In the genomic region with DNA sequence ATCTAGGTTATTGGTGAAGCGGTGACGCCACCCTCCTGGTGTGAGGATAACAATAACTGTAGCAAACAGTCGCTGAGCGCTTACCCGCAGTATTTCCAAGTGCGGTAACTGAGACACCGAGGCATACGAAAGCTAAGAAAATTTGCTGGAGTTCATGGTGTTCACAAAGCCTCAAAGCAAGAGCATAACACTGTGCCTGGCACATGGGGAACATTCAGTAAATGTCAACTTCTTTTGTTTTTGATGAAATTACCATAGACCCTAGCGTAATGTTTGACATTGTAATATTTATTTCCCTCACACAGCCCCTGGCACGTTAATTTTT, we compare ENCODE assay signal across 8 cellular contexts. TPM values are rescaled to one million over a fixed set of nuclear protein-coding genes. Genes with fewer than 3 reads are reported as not detected.
DNase-seq lines count a peak whose midpoint lies in the region; ATAC-seq and TF ChIP-seq lines count a peak whose summit lies in the region.

No MANE protein-coding gene starts in this region.

- intact Hi-C loops in left ventricle myocardium inferior (cut with micrococcal nuclease): no loop called here
- intact Hi-C loops in Right ventricle myocardium inferior (cut with DNase I): no loop called here
- intact Hi-C loops in mammary epithelial cell (cut with micrococcal nuclease): no loop called here
- intact Hi-C loops in uterus (cut with DNase I; ENCODE audit: low total_unique reads): no loop called here

- H3K27me3 ChIP-seq in left ventricle myocardium inferior (ENCODE audit: low read depth) (no peaks in the 10 kb centered on the region), mammary epithelial cell (ENCODE audit: insufficient read depth, low read length) (no peaks in the 10 kb centered on the region), uterus (no peaks in the 10 kb centered on the region)

- H4K20me1 ChIP-seq in mammary epithelial cell (ENCODE audit: insufficient read depth, low read length): no peaks in the 10 kb centered on the region

- H3K27ac ChIP-seq in left ventricle myocardium inferior (replicated peaks) (peak overlapping the region; percentile 94), mammary epithelial cell (ENCODE audit: insufficient read depth, low read depth, low read length) (peak overlapping the region; percentile 97), mesodermal cell (ENCODE audit: low read depth, low read length, severe bottlenecking) (peak overlapping the region; percentile 94), uterus (peak overlapping the region; percentile 96 to 98)

- 12% methylated on average over 9 of the region's 10 CpGs for WGBS in mammary epithelial cell (ENCODE audit: low coverage, missing lambda C conversion rate)
- 7 to 14% methylated on average over 9 to 10 of the region's 10 CpGs for WGBS in mesodermal cell (ENCODE audit: insufficient coverage in 2 of 2), 2 experiments

- ATAC-seq in Right ventricle myocardium inferior: no peak
- ATAC-seq in GM18519 (IDR thresholded peaks at IDR 0.05; ENCODE audit: low FRiP score, unreplicated experiment): no peak

- DNase-seq in left ventricle myocardium inferior (no peak), Right ventricle myocardium inferior (ENCODE audit: missing footprints) (no peak), mammary epithelial cell (no peak), uterus (no peak), DMS53 (lab: John Stamatoyannopoulos, UW) (no peak), NAMALWA (ENCODE audit: low spot score) (no peak)

- peak overlapping the region; percentile 84 for H2AFZ ChIP-seq in mammary epithelial cell (ENCODE audit: low read depth, low read length)

- H3K79me2 ChIP-seq in mammary epithelial cell (ENCODE audit: insufficient read depth, low read length): peaks cover 31% of the 10 kb centered on the region

- TSS peak; percentile 73 for BruUV-seq in mammary epithelial cell (replicated peaks; lab: Mats Ljungman, UMichigan)

- H3K9ac ChIP-seq in mammary epithelial cell (ENCODE audit: insufficient read depth, low read length): peak overlapping the region; percentile 98

- H3K4me1 ChIP-seq in left ventricle myocardium inferior (peaks cover 22% of the 10 kb centered on the region), mammary epithelial cell (ENCODE audit: insufficient read depth, low read length) (peaks cover 8% of the 10 kb centered on the region), mesodermal cell (ENCODE audit: control insufficient read depth, insufficient read depth, low read length, poor library complexity, severe bottlenecking) (no peaks in the 10 kb centered on the region), uterus (no peaks in the 10 kb centered on the region)

- peak overlapping the region; percentile 73 for H3K4me2 ChIP-seq in mammary epithelial cell (ENCODE audit: insufficient read depth, low read depth, low read length)

- TF ChIP-seq CTCF in left ventricle myocardium inferior (IDR thresholded peaks at IDR 0.05; ENCODE audit: borderline replicate concordance): no peak
- no peak for TF ChIP-seq CTCF in mammary epithelial cell (conservative IDR thresholded peaks at IDR 0.05 in 1 of 2, IDR thresholded peaks at IDR 0.05 in 1 of 2; ENCODE audit: extremely low read depth in 1 of 2, insufficient read depth in 1 of 2, low read depth in 1 of 2, low read length in 2 of 2)
- no peak for TF ChIP-seq CTCF in uterus (IDR thresholded peaks at IDR 0.05)

- CTCF ChIA-PET in mammary epithelial cell (lab: Charles Lee; ENCODE audit: low non-redundant PET): no interaction called here

- H3K36me3 ChIP-seq in left ventricle myocardium inferior (peaks cover 7% of the 10 kb centered on the region), mammary epithelial cell (ENCODE audit: insufficient read depth, low read length) (peaks cover 17% of the 10 kb centered on the region), mesodermal cell (ENCODE audit: control insufficient read depth, insufficient read depth, low read length) (peaks cover 16% of the 10 kb centered on the region), uterus (no peaks in the 10 kb centered on the region)

- H3K4me3 ChIP-seq in left ventricle myocardium inferior (peak overlapping the region; percentile 78), mammary epithelial cell (replicated peaks in 1 of 3; ENCODE audit: insufficient read depth in 1 of 3, low read depth in 2 of 3, low read length in 3 of 3) (peak overlapping the region; percentile 44 to 77 (median 74)), mesodermal cell (ENCODE audit: extremely low read depth, insufficient read depth, low read length, poor library complexity, severe bottlenecking) (peak overlapping the region; percentile 79), uterus (peak overlapping the region; percentile 80 to 89)

- TF ChIP-seq POLR2A in uterus (IDR thresholded peaks at IDR 0.05): no peak

- in situ Hi-C loops in mammary epithelial cell (cut with MboI; ENCODE audit: low sequenced_read_pairs in 2 of 2): no loop called here

- dilution Hi-C loops in mammary epithelial cell (cut with HindIII; ENCODE audit: low sequenced_read_pairs): no loop called here

- no peaks in the 10 kb centered on the region for H3K9me3 ChIP-seq in left ventricle myocardium inferior (replicated peaks)
- no peaks in the 10 kb centered on the region for H3K9me3 ChIP-seq in mammary epithelial cell (replicated peaks; ENCODE audit: insufficient read depth, low read length)
- no peaks in the 10 kb centered on the region for H3K9me3 ChIP-seq in mesodermal cell (ENCODE audit: control insufficient read depth, low read length)
- H3K9me3 ChIP-seq in uterus: no peaks in the 10 kb centered on the region

RNA-seq across cellular contexts. Expression of a gene that starts 0.8 kb away (rescaled TPM):
- total RNA-seq in left ventricle myocardium inferior (12.8 TPM), Right ventricle myocardium inferior (11.4 TPM), mammary epithelial cell (10 to 100 TPM; 18.2 to 19.7 TPM), uterus (10 to 100 TPM in 2 of 4 donors, 1 to 10 TPM in 2; 8.0 to 58.2 (median 14.1) TPM)
- polyA plus RNA-seq in mammary epithelial cell: 16.9 TPM
- 6.9 TPM for polyA minus RNA-seq in mammary epithelial cell
- 17.7 TPM for polyA plus RNA-seq in mesodermal cell (2013, experiment 1 of 2)
- 24.2 TPM for polyA plus RNA-seq in mesodermal cell (2013, experiment 2 of 2)

RNA-seq across cellular contexts. Expression of a gene that starts 12.1 kb away (rescaled TPM):
- total RNA-seq in left ventricle myocardium inferior (30.8 TPM), Right ventricle myocardium inferior (49.2 TPM), mammary epithelial cell (not detected), uterus (10 to 100 TPM in 2 of 4 donors, 1 to 10 TPM in 2; 7.4 to 17.4 (median 12.7) TPM)
- not detected for polyA plus RNA-seq in mammary epithelial cell
- not detected for polyA minus RNA-seq in mammary epithelial cell
- polyA plus RNA-seq in mesodermal cell (2013, experiment 1 of 2): 1.6 TPM
- polyA plus RNA-seq in mesodermal cell (2013, experiment 2 of 2): 1.6 TPM

Comparison
In these comparisons a context has a peak if more than half of its experiments do, and no peak if none do; other contexts are left out.
1. RNA of a gene that starts 12.1 kb away (total RNA-seq): 49.2 TPM in Right ventricle myocardium inferior (single experiment), 30.8 TPM in left ventricle myocardium inferior (single experiment) and 7.4 to 17.4 TPM in uterus; not detected in mammary epithelial cell; every median in the first group is over 4 times any median in the second.
2. Peak in every context shown above with its lines, with median percentiles within 50 percentile points of each other: H3K27ac ChIP-seq and H3K4me3 ChIP-seq.